Comparison of ENCODE assay signal across 8 cellular contexts in genomic region chr3:14439501-14440167, GRCh38. TPM values are rescaled to one million over a fixed set of nuclear protein-coding genes. Genes with fewer than 3 reads are reported as not detected.
DNase-seq lines count a peak whose midpoint lies in the region; ATAC-seq, FAIRE-seq and TF ChIP-seq lines count a peak whose summit lies in the region.
"Had no signal": no experiment of that assay in that cellular context is flagged by ENCODE, and none has a peak within 500 bp of the region (broad histone marks: within the 10 kb centered on the region; RNA-seq: fewer than 3 reads in every experiment).

No MANE protein-coding gene starts in this region.

- H3K4me3 ChIP-seq in endothelial cell of umbilical vein (replicated peaks in 1 of 3; ENCODE audit: insufficient read depth in 1 of 3, low read depth in 1 of 3, low read length in 3 of 3) (no peak overlapping the region), sigmoid colon (no peak overlapping the region)

- peak overlapping the region; percentile 26 for H3K4me2 ChIP-seq in endothelial cell of umbilical vein (ENCODE audit: insufficient read depth, low read length)

- no peaks in the 10 kb centered on the region for H3K9me3 Mint-ChIP-seq in IgD-negative memory B cell

- TF ChIP-seq CTCF in endothelial cell of umbilical vein (IDR thresholded peaks at IDR 0.05; ENCODE audit: extremely low read depth in 1 of 2, insufficient read depth in 1 of 2, low read depth in 1 of 2, low read length in 2 of 2), result no peak
- TF ChIP-seq CTCF in sigmoid colon (IDR thresholded peaks at IDR 0.05), result no peak

- H3K27ac ChIP-seq in endothelial cell of umbilical vein (ENCODE audit: insufficient read depth, low read depth, low read length) (peak overlapping the region; percentile 23), sigmoid colon (no peak overlapping the region)

- H3K4me1 Mint-ChIP-seq in IgD-negative memory B cell, result peaks cover 28 to 31% (median 29%) of the 10 kb centered on the region in 3 donors

- H3K9ac ChIP-seq in endothelial cell of umbilical vein (replicated peaks; ENCODE audit: extremely low read depth, insufficient read depth, low read length), result no peak overlapping the region

- H3K36me3 ChIP-seq in endothelial cell of umbilical vein (ENCODE audit: control insufficient read depth in 2 of 2, extremely low read depth in 1 of 2, insufficient read depth in 2 of 2, low read length in 2 of 2) (no peaks in the 10 kb centered on the region), sigmoid colon (no peaks in the 10 kb centered on the region)

- H3K27ac Mint-ChIP-seq in IgD-negative memory B cell, result peak overlapping the region; percentile 58 to 83 (median 65)

- H3K27me3 ChIP-seq in endothelial cell of umbilical vein (ENCODE audit: control insufficient read depth in 2 of 2, insufficient read depth in 2 of 2, low read length in 2 of 2) (no peaks in the 10 kb centered on the region), sigmoid colon (no peaks in the 10 kb centered on the region)
- H3K27me3 ChIP-seq: dorsolateral prefrontal cortex had no signal

- H2AFZ ChIP-seq in endothelial cell of umbilical vein (ENCODE audit: low read depth, low read length), result no peak overlapping the region

- H3K27me3 Mint-ChIP-seq in IgD-negative memory B cell, result no peaks in the 10 kb centered on the region

- H3K4me1 ChIP-seq in endothelial cell of umbilical vein (ENCODE audit: control insufficient read depth, extremely low read depth, insufficient read depth, low read length) (peaks cover 53% of the 10 kb centered on the region), sigmoid colon (peaks cover 0 to 32% (median 15%) of the 10 kb centered on the region in 4 donors)

- no peak for TF ChIP-seq POLR2A in endothelial cell of umbilical vein (IDR thresholded peaks at IDR 0.05; ENCODE audit: low read depth, low read length)
- TF ChIP-seq POLR2A in sigmoid colon (IDR thresholded peaks at IDR 0.05), result no peak

- H3K36me3 Mint-ChIP-seq in IgD-negative memory B cell, result peaks cover 2% of the 10 kb centered on the region

- WGBS in sigmoid colon, 2 donors, result 19 to 48% methylated on average over 13 of the region's 13 CpGs

- peak overlapping the region in 2 of 4 donors; percentile 63 to 70 for H3K4me3 Mint-ChIP-seq in IgD-negative memory B cell

- DNase-seq in NOMO-1 treated with DMSO at 0.1 percent for 48 hours (lab: John Stamatoyannopoulos, UW; ENCODE audit: unreplicated experiment), result peak; percentile 88
- DNase-seq in endothelial cell of umbilical vein (ENCODE audit: low read depth, low spot score), result peak; percentile 88
- DNase-seq in sigmoid colon, result peak; percentile 78
- DNase-seq in stimulated activated naive CD4-positive, alpha-beta T cell (lab: John Stamatoyannopoulos, UW), result no peak

- peaks cover 17% of the 10 kb centered on the region for H3K79me2 ChIP-seq in endothelial cell of umbilical vein (ENCODE audit: control insufficient read depth, insufficient read depth, low read length)

- intact Hi-C loops in endothelial cell of umbilical vein (cut with micrococcal nuclease), result loop anchor here (1.0 to 10.0 kb wide), 2 partner anchors 14 to 365 kb away; no protein-coding TSS in a partner anchor
- intact Hi-C loops in sigmoid colon (cut with DNase I), result no loop called here

- ATAC-seq in GM18517 (IDR thresholded peaks at IDR 0.05; ENCODE audit: unreplicated experiment) (no peak), HG03196 (IDR thresholded peaks at IDR 0.05; ENCODE audit: unreplicated experiment) (no peak)

- H3K9me1 ChIP-seq in endothelial cell of umbilical vein (replicated peaks; ENCODE audit: control insufficient read depth, extremely low read depth, insufficient read depth, low read length), result no peaks in the 10 kb centered on the region

- peak; percentile 86 for FAIRE-seq in endothelial cell of umbilical vein (lab: Jason Lieb, UNC)

- H3K9me3 ChIP-seq in endothelial cell of umbilical vein (replicated peaks; ENCODE audit: control insufficient read depth, insufficient read depth, low read length) (no peaks in the 10 kb centered on the region), sigmoid colon (no peaks in the 10 kb centered on the region)

- CTCF ChIA-PET in endothelial cell of umbilical vein (lab: Charles Lee), result interaction anchor here (0.8 to 5.4 kb wide), 8 partner anchors 9 to 236 kb away, joined by 3 to 34 read pairs (median 4); no protein-coding TSS in a partner anchor

- POLR2A ChIA-PET in endothelial cell of umbilical vein (lab: Charles Lee), result interaction anchor here (3.3 kb wide), 1 partner anchor 13 kb away, joined by 20 read pairs; no protein-coding TSS in a partner anchor

- dilution Hi-C loops in endothelial cell of umbilical vein (cut with MboI; ENCODE audit: extremely low pct_ligation_motif_present, low sequenced_read_pairs), result no loop called here

- no peaks in the 10 kb centered on the region for H4K20me1 ChIP-seq in endothelial cell of umbilical vein (replicated peaks; ENCODE audit: control insufficient read depth, extremely low read depth, insufficient read depth, low read length)

- no peak for TF ChIP-seq EP300 in sigmoid colon (IDR thresholded peaks at IDR 0.05)

- no TSS peak for BruUV-seq in endothelial cell of umbilical vein (replicated peaks; lab: Mats Ljungman, UMichigan)

TF ChIP-seq in endothelial cell of umbilical vein, 7 proteins besides CTCF, POLR2A, EP300 and RAD21:
- TF ChIP-seq POLR2AphosphoS5 (IDR thresholded peaks at IDR 0.05; ENCODE audit: insufficient read depth, low read depth, low read length), result peak; percentile 51
- no peak for TF ChIP-seq FOS (IDR thresholded peaks at IDR 0.05; ENCODE audit: borderline replicate concordance, insufficient read depth, low read length)

RNA-seq across cellular contexts. Expression of gene SLC6A6, which starts 37.2 kb away (rescaled TPM):
- polyA plus RNA-seq in IgD-negative memory B cell, result 7.6 TPM
- 33.8 and 38.0 TPM in 2 replicates for total RNA-seq in endothelial cell of umbilical vein
- 24.8 and 25.7 TPM in 2 replicates for polyA plus RNA-seq in endothelial cell of umbilical vein
- 16.9 and 19.1 TPM in 2 replicates for polyA plus RNA-seq in endothelial cell of umbilical vein (2011; cell fraction: cytosol; rRNA removed)
- 51.5 and 59.3 TPM in 2 replicates for polyA plus RNA-seq in endothelial cell of umbilical vein (2011; cell fraction: nucleus; rRNA removed)
- polyA plus RNA-seq in endothelial cell of umbilical vein (2012), result 13.7 and 19.6 TPM in 2 replicates
- polyA minus RNA-seq in endothelial cell of umbilical vein, result 75.0 and 82.1 TPM in 2 replicates
- 12.4 TPM for polyA minus RNA-seq in endothelial cell of umbilical vein (2011; cell fraction: cytosol; rRNA and poly(A)+ RNA removed)
- 47.6 and 56.2 TPM in 2 replicates for polyA minus RNA-seq in endothelial cell of umbilical vein (2011; cell fraction: nucleus; rRNA and poly(A)+ RNA removed)
- 10 to 100 TPM in 1 of 4 donors, 1 to 10 TPM in 3; 6.4 to 19.1 (median 9.1) TPM for total RNA-seq in sigmoid colon
- polyA plus RNA-seq in sigmoid colon, result 1 to 10 TPM; 2.3 to 8.4 (median 2.4) TPM

Comparison
In these comparisons a context has a peak if more than half of its experiments do, and no peak if none do; other contexts are left out.
1. DNase-seq: peak in NOMO-1 treated with DMSO at 0.1 percent for 48 hours (single experiment), endothelial cell of umbilical vein (single experiment) and sigmoid colon (single experiment); none in stimulated activated naive CD4-positive, alpha-beta T cell (0 of 6).